Comparison of ENCODE assay signal across 10 cellular contexts in the genomic region with DNA sequence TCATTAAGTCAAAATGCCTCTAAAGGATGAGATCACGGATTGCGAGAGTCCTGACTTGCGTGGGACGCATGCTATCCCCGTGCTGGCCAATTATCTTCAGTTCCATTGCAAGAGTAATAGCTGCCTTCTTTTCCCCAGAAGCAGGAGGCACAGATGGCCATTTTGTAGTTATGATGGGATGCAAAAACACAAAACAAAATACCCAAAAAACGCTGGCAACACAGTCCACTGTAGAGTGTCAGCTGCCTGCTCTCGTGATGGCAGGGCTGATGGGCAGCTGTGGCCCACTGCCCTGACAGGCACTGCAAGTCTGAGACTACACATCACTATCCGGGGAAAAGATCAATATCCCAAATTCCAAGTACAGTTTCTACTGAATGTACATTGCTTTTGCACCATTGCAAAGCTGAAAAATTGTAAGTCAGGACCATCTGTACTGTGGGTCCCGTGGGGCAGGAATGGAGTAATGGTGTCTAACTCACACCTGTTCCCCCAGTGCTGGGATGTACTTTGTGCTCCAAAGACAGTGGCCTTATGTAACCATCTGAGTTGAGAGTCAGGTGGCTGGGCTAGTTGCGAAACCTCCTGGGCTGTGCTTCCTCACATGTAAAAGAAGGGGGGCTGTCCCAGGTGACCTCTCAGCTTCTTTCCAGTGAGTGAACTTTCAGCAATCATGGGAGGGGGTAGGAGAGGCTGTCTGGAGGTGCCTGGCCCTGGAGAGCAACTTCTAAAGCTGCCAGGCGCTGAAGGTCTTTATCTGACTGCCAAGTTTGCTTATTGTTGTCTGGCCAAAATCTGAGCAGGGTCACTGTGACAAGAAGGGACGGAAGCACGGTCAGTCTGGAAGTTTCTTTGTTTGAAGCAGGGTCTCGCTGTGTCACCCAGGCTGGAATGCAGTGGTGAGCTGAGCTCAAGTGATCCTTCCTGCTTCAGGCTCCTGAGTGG. TPM values are rescaled to one million over a fixed set of nuclear protein-coding genes. Genes with fewer than 3 reads are reported as not detected.
DNase-seq lines count a peak whose midpoint lies in the region; ATAC-seq and TF ChIP-seq lines count a peak whose summit lies in the region.
"Had no signal": no experiment of that assay in that cellular context is flagged by ENCODE, and none has a peak within 500 bp of the region (broad histone marks: within the 10 kb centered on the region; RNA-seq: fewer than 3 reads in every experiment).

No MANE protein-coding gene starts in this region.

- peak; percentile 26 for DNase-seq in RPMI8226
- DNase-seq in left kidney (ENCODE audit: low read depth, low spot score), result peak; percentile 32
- DNase-seq in gastrocnemius medialis, result peak; percentile 93 to 97
- no peak for DNase-seq in activated T-cell treated with anti-CD3 and anti-CD28 coated beads, Interleukin-2, amount 50 U/mL, for 48 hours
- DNase-seq: activated CD4-positive, alpha-beta T cell treated with anti-CD3 and anti-CD28 coated beads for 4 hours; COR-L47 had no signal

- H3K4me3 ChIP-seq in gastrocnemius medialis, result no peak overlapping the region
- H3K4me3 ChIP-seq: breast epithelium had no signal

- no peak for TF ChIP-seq POLR2A in gastrocnemius medialis (IDR thresholded peaks at IDR 0.05)

- H3K4me1 ChIP-seq in gastrocnemius medialis, result peaks cover 46 to 51% of the 10 kb centered on the region in 2 donors

- H3K27ac ChIP-seq in gastrocnemius medialis, result peak overlapping the region; percentile 89 to 94 (median 91)
- H3K27ac ChIP-seq: breast epithelium had no signal

- no peaks in the 10 kb centered on the region for H3K27me3 ChIP-seq in gastrocnemius medialis

- TF ChIP-seq RAD21 in Ishikawa (IDR thresholded peaks at IDR 0.05; ENCODE audit: low read depth), result no peak

- peak; percentile 86 to 87 for ATAC-seq in gastrocnemius medialis
- no peak for ATAC-seq in GM21447 (IDR thresholded peaks at IDR 0.05; ENCODE audit: unreplicated experiment)
- ATAC-seq in HG02610 (IDR thresholded peaks at IDR 0.05; ENCODE audit: unreplicated experiment), result no peak

- no peak for TF ChIP-seq CTCF in gastrocnemius medialis (IDR thresholded peaks at IDR 0.05 in 4 of 5, conservative IDR thresholded peaks at IDR 0.05 in 1 of 5)

- H3K9me3 ChIP-seq in gastrocnemius medialis, result no peaks in the 10 kb centered on the region
- H3K9me3 ChIP-seq: breast epithelium had no signal

- in situ Hi-C loops in gastrocnemius medialis (cut with MboI; ENCODE audit: low sequenced_read_pairs in 4 of 4), result no loop called here

- H3K36me3 ChIP-seq in gastrocnemius medialis, result peaks cover 0 to 4% of the 10 kb centered on the region in 2 donors
- H3K36me3 ChIP-seq: breast epithelium had no signal

- no peak for TF ChIP-seq EP300 in Ishikawa (IDR thresholded peaks at IDR 0.05; ENCODE audit: borderline replicate concordance)

- intact Hi-C loops in gastrocnemius medialis (cut with DNase I; ENCODE audit: low total_unique reads), result loop anchor here (2.0 to 10.0 kb wide), 3 partner anchors 24 to 164 kb away; partner anchors contain the start of genes ALDH3A2 and MAPK7

TF ChIP-seq in Ishikawa, 13 proteins besides CTCF, POLR2A, EP300 and RAD21:
- no peak for TF ChIP-seq MAX (IDR thresholded peaks at IDR 0.05)
- peak; percentile 89 for TF ChIP-seq CEBPB (IDR thresholded peaks at IDR 0.05)

RNA-seq across cellular contexts. Expression of gene SLC47A1, which starts 4.7 kb away (rescaled TPM):
- total RNA-seq in gastrocnemius medialis, result 100 to 1,000 TPM in 3 of 4 donors, 10 to 100 TPM in 1; 34.2 to 257 (median 133) TPM

Comparison
In these comparisons a context has a peak if more than half of its experiments do, and no peak if none do; other contexts are left out.
1. DNase-seq: peak in RPMI8226 (single experiment), left kidney (single experiment) and gastrocnemius medialis (2 of 2); none in activated T-cell treated with anti-CD3 and anti-CD28 coated beads, Interleukin-2, amount 50 U/mL, for 48 hours (0 of 2).
2. ATAC-seq: peak in gastrocnemius medialis (2 of 2); none in GM21447 (single experiment) and HG02610 (single experiment).